16 cellular contexts compared by ENCODE assay signal in the genomic region with DNA sequence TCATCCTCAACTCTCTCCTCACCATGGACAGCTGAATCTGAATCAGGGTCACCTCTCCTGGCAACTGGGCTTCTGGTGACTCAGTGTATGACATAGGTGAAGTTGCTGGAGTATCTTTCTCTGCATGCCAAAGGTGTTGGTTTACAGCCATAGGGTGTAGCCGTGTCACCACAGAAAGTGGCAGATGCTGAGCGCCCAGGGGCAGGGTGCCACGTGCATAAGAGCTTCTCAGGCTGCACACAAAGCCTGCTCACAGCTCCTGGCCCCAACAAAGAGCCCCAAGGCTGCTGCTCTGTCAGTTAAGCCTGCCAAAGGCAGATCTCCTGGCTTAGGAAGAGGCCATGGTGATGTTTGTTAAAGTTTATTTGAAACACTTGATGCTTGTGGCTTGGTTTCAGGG.
A peak's percentile ranks its signal among the peaks of the same experiment; 100 is the strongest.
DNase-seq lines count a peak whose midpoint lies in the region; ATAC-seq and TF ChIP-seq lines count a peak whose summit lies in the region.
"Had no signal": no experiment of that assay in that cellular context is flagged by ENCODE, and none has a peak within 500 bp of the region (broad histone marks: within the 10 kb centered on the region; RNA-seq: fewer than 3 reads in every experiment).

No MANE protein-coding gene starts in this region.

- TF ChIP-seq CTCF in heart left ventricle (IDR thresholded peaks at IDR 0.05): no peak
- TF ChIP-seq CTCF in right atrium auricular region (IDR thresholded peaks at IDR 0.05): no peak
- no peak for TF ChIP-seq CTCF in RWPE2 (IDR thresholded peaks at IDR 0.05; ENCODE audit: poor library complexity, severe bottlenecking)
- no peak for TF ChIP-seq CTCF in left ventricle myocardium inferior (IDR thresholded peaks at IDR 0.05; ENCODE audit: borderline replicate concordance)

- H3K4me1 Mint-ChIP-seq in activated CD8-positive, alpha-beta memory T cell treated with anti-CD3 and anti-CD28 coated beads, Interleukin-2, amount 10 ng/mL, durations not matched to agents 7 days and 5 days: no peaks in the 10 kb centered on the region

- WGBS in heart left ventricle, 4 donors: 34 to 60% (median 47%) methylated on average over 3 of the region's 3 CpGs

- no peaks in the 10 kb centered on the region for H3K27me3 ChIP-seq in heart left ventricle
- H3K27me3 ChIP-seq in right atrium auricular region: no peaks in the 10 kb centered on the region
- no peaks in the 10 kb centered on the region for H3K27me3 ChIP-seq in RWPE2 (ENCODE audit: insufficient read depth, poor library complexity, severe bottlenecking)
- no peaks in the 10 kb centered on the region for H3K27me3 ChIP-seq in left ventricle myocardium inferior (ENCODE audit: low read depth)

- no peaks in the 10 kb centered on the region for H3K9me3 Mint-ChIP-seq in activated CD8-positive, alpha-beta memory T cell treated with anti-CD3 and anti-CD28 coated beads, Interleukin-2, amount 10 ng/mL, durations not matched to agents 7 days and 5 days (ENCODE audit: low read depth)

- H3K27ac ChIP-seq in heart left ventricle: peak overlapping the region in 5 of 12 donors; percentile 4 to 40 (median 13)
- H3K27ac ChIP-seq in right atrium auricular region: no peak overlapping the region
- H3K27ac ChIP-seq in RWPE2 (ENCODE audit: poor library complexity, severe bottlenecking): no peak overlapping the region
- H3K27ac ChIP-seq in left ventricle myocardium inferior (replicated peaks): peak overlapping the region; percentile 42
- H3K27ac ChIP-seq: A549, C4-2B, KMS-11 had no signal

- no peak for TF ChIP-seq POLR2A in heart left ventricle (IDR thresholded peaks at IDR 0.05)

- DNase-seq in heart left ventricle (peak in 1 of 5 donors; percentile 39), right atrium auricular region (ENCODE audit: low spot score) (no peak), RWPE2 (ENCODE audit: low spot score) (no peak), left ventricle myocardium inferior (no peak)
- DNase-seq in activated CD8-positive, alpha-beta memory T cell treated with anti-CD3 and anti-CD28 coated beads, Interleukin-2, amount 10 ng/mL, durations not matched to agents 7 days and 5 days: no peak
- DNase-seq: EL, NCI-H1930, NCI-H526 treated with DMSO at 0.1 percent for 48 hours, SHP77 had no signal

- no peaks in the 10 kb centered on the region for H3K27me3 Mint-ChIP-seq in activated CD8-positive, alpha-beta memory T cell treated with anti-CD3 and anti-CD28 coated beads, Interleukin-2, amount 10 ng/mL, durations not matched to agents 7 days and 5 days

- intact Hi-C loops in heart left ventricle (cut with DNase I) (no loop called here), left ventricle myocardium inferior (cut with micrococcal nuclease) (no loop called here)

- no peak overlapping the region for H3K4me3 Mint-ChIP-seq in activated CD8-positive, alpha-beta memory T cell treated with anti-CD3 and anti-CD28 coated beads, Interleukin-2, amount 10 ng/mL, durations not matched to agents 7 days and 5 days

- ATAC-seq in heart left ventricle (peak in 3 of 4 donors; percentile 16 to 63 (median 43)), RWPE2 (ENCODE audit: low read depth) (peak; percentile 61), HG02938 (IDR thresholded peaks at IDR 0.05; ENCODE audit: unreplicated experiment) (no peak), GM21390 (IDR thresholded peaks at IDR 0.05; ENCODE audit: unreplicated experiment) (no peak), GM19324 (IDR thresholded peaks at IDR 0.05; ENCODE audit: low FRiP score, unreplicated experiment) (no peak)
- ATAC-seq in activated CD8-positive, alpha-beta memory T cell treated with anti-CD3 and anti-CD28 coated beads, Interleukin-2, amount 10 ng/mL, durations not matched to agents 7 days and 5 days: no peak
- ATAC-seq: A549, HepG2 had no signal

- H3K4me3 ChIP-seq in heart left ventricle (no peak overlapping the region), right atrium auricular region (no peak overlapping the region), RWPE2 (ENCODE audit: severe bottlenecking) (no peak overlapping the region), left ventricle myocardium inferior (no peak overlapping the region)
- H3K4me3 ChIP-seq: A549 had no signal

- no peaks in the 10 kb centered on the region for H3K36me3 Mint-ChIP-seq in activated CD8-positive, alpha-beta memory T cell treated with anti-CD3 and anti-CD28 coated beads, Interleukin-2, amount 10 ng/mL, durations not matched to agents 7 days and 5 days

- CTCF ChIA-PET in activated CD8-positive, alpha-beta memory T cell treated with anti-CD3 and anti-CD28 coated beads, Interleukin-2, amount 10 ng/mL, durations not matched to agents 7 days and 5 days (lab: Charles Lee): no interaction called here

- no peak overlapping the region for H3K27ac Mint-ChIP-seq in activated CD8-positive, alpha-beta memory T cell treated with anti-CD3 and anti-CD28 coated beads, Interleukin-2, amount 10 ng/mL, durations not matched to agents 7 days and 5 days

- H3K4me1 ChIP-seq in heart left ventricle (peaks cover 0 to 17% (median 5%) of the 10 kb centered on the region in 12 donors), right atrium auricular region (no peaks in the 10 kb centered on the region), RWPE2 (ENCODE audit: insufficient read depth, poor library complexity, severe bottlenecking) (no peaks in the 10 kb centered on the region), left ventricle myocardium inferior (peaks cover 28% of the 10 kb centered on the region)
- H3K4me1 ChIP-seq: A549 had no signal

- H3K9me3 ChIP-seq in heart left ventricle (no peaks in the 10 kb centered on the region), right atrium auricular region (no peaks in the 10 kb centered on the region), RWPE2 (ENCODE audit: severe bottlenecking) (no peaks in the 10 kb centered on the region), left ventricle myocardium inferior (replicated peaks) (no peaks in the 10 kb centered on the region)
- H3K9me3 ChIP-seq: A549 had no signal

- peaks cover 0 to 16% (median 0%) of the 10 kb centered on the region in 9 donors for H3K36me3 ChIP-seq in heart left ventricle
- no peaks in the 10 kb centered on the region for H3K36me3 ChIP-seq in right atrium auricular region
- H3K36me3 ChIP-seq in RWPE2 (ENCODE audit: low read depth): no peaks in the 10 kb centered on the region
- H3K36me3 ChIP-seq in left ventricle myocardium inferior: peaks cover 5% of the 10 kb centered on the region

Comparison
In these comparisons a context has a peak if more than half of its experiments do, and no peak if none do; other contexts are left out.
1. ATAC-seq: peak in heart left ventricle (3 of 4) and RWPE2 (single experiment); none in activated CD8-positive, alpha-beta memory T cell treated with anti-CD3 and anti-CD28 coated beads, Interleukin-2, amount 10 ng/mL, durations not matched to agents 7 days and 5 days (single experiment), HG02938 (single experiment), GM21390 (single experiment) and GM19324 (single experiment).